Comparison of ENCODE assay signal across 8 cellular contexts in genomic region chr3:131026321-131027151, GRCh38. TPM values are rescaled to one million over a fixed set of nuclear protein-coding genes. Genes with fewer than 3 reads are reported as not detected.
DNase-seq lines count a peak whose midpoint lies in the region; ATAC-seq and TF ChIP-seq lines count a peak whose summit lies in the region.

ASTE1 (minus strand) TSS chr3:131026825; CDS start chr3:131025306, 1,519 bp downstream.
NEK11 (plus strand) TSS chr3:131026877; CDS start chr3:131029709, 2,832 bp downstream.

- H3K36me3 Mint-ChIP-seq in endothelial cell (ENCODE audit: low read depth, unreplicated experiment), result peaks cover 3% of the 10 kb centered on the region

- peaks cover 5% of the 10 kb centered on the region for H3K27me3 Mint-ChIP-seq in endothelial cell (ENCODE audit: unreplicated experiment)

- H3K4me1 Mint-ChIP-seq in endothelial cell (ENCODE audit: unreplicated experiment), result peaks cover 12% of the 10 kb centered on the region

- no peak for TF ChIP-seq CTCF in endothelial cell (IDR thresholded peaks at IDR 0.05; ENCODE audit: unreplicated experiment)

- ATAC-seq in GM21390 (IDR thresholded peaks at IDR 0.05; ENCODE audit: unreplicated experiment), result peak; percentile 98

- H3K9me3 Mint-ChIP-seq in endothelial cell (ENCODE audit: unreplicated experiment), result no peaks in the 10 kb centered on the region

- peak within 1 kb of the TSS; percentile 96 for H3K27ac Mint-ChIP-seq in endothelial cell (ENCODE audit: unreplicated experiment)

- in situ Hi-C loops in Caki2 (cut with HindIII; ENCODE audit: low pct_unique_long_range_greater_than_20kb, low sequenced_read_pairs), result no loop called here

- H3K4me3 Mint-ChIP-seq in endothelial cell (ENCODE audit: unreplicated experiment), result peak within 1 kb of the TSS; percentile 86

- DNase-seq in Caki2 (ENCODE audit: low read depth) (peak; percentile 81), HUDEP-2 (lab: John Stamatoyannopoulos, UW; ENCODE audit: unreplicated experiment in 76 of 76) (peak in 75 of 76 experiments; percentile 34 to 91 (median 82)), NOMO-1 treated with dmso at 0.1 percent for 144 hours (lab: John Stamatoyannopoulos, UW; ENCODE audit: unreplicated experiment) (peak; percentile 95), endothelial cell (ENCODE audit: low spot score) (peak; percentile 88), midbrain (lab: John Stamatoyannopoulos, UW) (peak; percentile 88)
- DNase-seq in activated CD8-positive, alpha-beta memory T cell treated with anti-CD3 and anti-CD28 coated beads, Interleukin-2, amount 50 U/mL, for 24 hours (ENCODE audit: extremely low read depth), result peak; percentile 76
- DNase-seq in stimulated activated CD8-positive, alpha-beta memory T cell treated with anti-CD3 and anti-CD28 coated beads, Interleukin-2, amount 100 ng/mL, for 1 hour (ENCODE audit: low read depth in 2 of 2), result peak; percentile 85 to 86

RNA-seq across cellular contexts. Expression of gene ASTE1, which starts in this region (rescaled TPM):
- total RNA-seq in Caki2 (2014; rRNA removed; shearing (Covaris generic); ENCODE audit: low replicate concordance), result 4.0 and 5.3 TPM in 2 replicates
- total RNA-seq in endothelial cell (ENCODE audit: unreplicated experiment), result 5.5 TPM

RNA-seq across cellular contexts. Expression of gene NEK11, which starts in this region (rescaled TPM):
- 4.0 and 8.1 TPM in 2 replicates for total RNA-seq in Caki2 (2014; rRNA removed; shearing (Covaris generic); ENCODE audit: low replicate concordance)
- total RNA-seq in endothelial cell (ENCODE audit: unreplicated experiment), result 9.6 TPM

Comparison
In these comparisons a context has a peak if more than half of its experiments do, and no peak if none do; other contexts are left out.
1. Peak in every context shown above with its lines: DNase-seq and ATAC-seq.